ENCODE assay signal across 12 cellular contexts in genomic region chr22:40709752-40710413, GRCh38. TPM values are rescaled to one million over a fixed set of nuclear protein-coding genes. Genes with fewer than 3 reads are reported as not detected.
DNase-seq lines count a peak whose midpoint lies in the region; ATAC-seq, FAIRE-seq and TF ChIP-seq lines count a peak whose summit lies in the region.
"Had no signal": no experiment of that assay in that cellular context is flagged by ENCODE, and none has a peak within 500 bp of the region (broad histone marks: within the 10 kb centered on the region; RNA-seq: fewer than 3 reads in every experiment).

No MANE protein-coding gene starts in this region.

- H2AFZ ChIP-seq in K562 (ENCODE audit: low read depth, low read length), result 0 out of 2 replicates have a peak overlapping the region, but pooled peaks have one; percentile 30

- CTCF ChIA-PET in K562 (lab: Yijun Ruan, JAX; ENCODE audit: low intra/inter-chr PET ratio), result no interaction called here
- CTCF ChIA-PET in activated naive CD4-positive, alpha-beta T cell treated with anti-CD3 and anti-CD28 coated beads, Interleukin-2, amount 10 ng/mL, durations not matched to agents 7 days and 5 days (lab: Charles Lee), result interaction anchor here (1.2 to 3.6 kb wide), 3 partner anchors 27 to 50 kb away, joined by 3 to 20 read pairs (median 7); no protein-coding TSS in a partner anchor

- H3K36me3 ChIP-seq in K562 (ENCODE audit: control insufficient read depth, insufficient read depth, low read length), result no peaks in the 10 kb centered on the region
- H3K36me3 ChIP-seq in upper lobe of right lung, result no peaks in the 10 kb centered on the region
- H3K36me3 ChIP-seq: tibial artery had no signal

- 0% methylated on average over 3 of the region's 6 CpGs for WGBS in K562 (ENCODE audit: insufficient coverage, low coverage, missing lambda C conversion rate)
- 23 to 24% methylated on average over 6 of the region's 6 CpGs for WGBS in lower leg skin, 2 donors

- TF ChIP-seq POLR2A in K562 (conservative IDR thresholded peaks at IDR 0.05) (no peak), lower leg skin (IDR thresholded peaks at IDR 0.05) (no peak)

- 0 out of 4 replicates have a peak overlapping the region, but pooled peaks of 1 of the 2 experiments have one; percentile 81 for H3K9ac ChIP-seq in K562 (ENCODE audit: insufficient read depth in 1 of 2, low read depth in 2 of 2, low read length in 2 of 2)
- H3K9ac ChIP-seq: KMS-11 had no signal

- peak overlapping the region; percentile 75; the same call in 2 of the 3 replicates for H3K27ac ChIP-seq in K562 (ENCODE audit: extremely low read depth, low read depth, low read length)
- H3K27ac ChIP-seq in upper lobe of right lung, result peak overlapping the region; percentile 78
- H3K27ac ChIP-seq: KMS-11 had no signal

- in situ Hi-C loops in K562 (cut with MboI), result no loop called here

- no peak for TF ChIP-seq EP300 in K562 (IDR thresholded peaks at IDR 0.05; ENCODE audit: low read length)

- peaks cover 8% of the 10 kb centered on the region for H3K4me1 Mint-ChIP-seq in T-helper 1 cell treated with Interleukin-12 subunit alpha and Interleukin-12 subunit beta and Interleukin-4 antibody, amounts not matched to agents 30 μg/mL and 1 μg/mL, for 36 hours (ENCODE audit: low read depth)
- peaks cover 14% of the 10 kb centered on the region for H3K4me1 Mint-ChIP-seq in activated naive CD4-positive, alpha-beta T cell treated with anti-CD3 and anti-CD28 coated beads, Interleukin-2, amount 10 ng/mL, durations not matched to agents 7 days and 5 days

- H4K20me1 ChIP-seq in K562 (replicated peaks; ENCODE audit: control insufficient read depth, insufficient read depth, low read length), result no peaks in the 10 kb centered on the region

- ATAC-seq in K562 (peak; percentile 78), left colon (peak; percentile 18), upper lobe of right lung (peak; percentile 37), GM21825 (IDR thresholded peaks at IDR 0.05; ENCODE audit: unreplicated experiment) (no peak)
- ATAC-seq: activated naive CD4-positive, alpha-beta T cell treated with anti-CD3 and anti-CD28 coated beads, Interleukin-2, amount 50 U/mL, for 72 hours had no signal

- no peaks in the 10 kb centered on the region for H3K9me1 ChIP-seq in K562 (ENCODE audit: control insufficient read depth, insufficient read depth, low read length)

- no peak for TF ChIP-seq CTCF in K562 (IDR thresholded peaks at IDR 0.05 in 2 of 3, conservative IDR thresholded peaks at IDR 0.05 in 1 of 3; ENCODE audit: insufficient read depth in 2 of 3, low read depth in 1 of 3, low read length in 3 of 3)
- no peak for TF ChIP-seq CTCF in upper lobe of right lung (IDR thresholded peaks at IDR 0.05)
- no peak for TF ChIP-seq CTCF in lower leg skin (IDR thresholded peaks at IDR 0.05)

- H3K4me3 Mint-ChIP-seq in T-helper 1 cell treated with Interleukin-12 subunit alpha and Interleukin-12 subunit beta and Interleukin-4 antibody, amounts not matched to agents 30 μg/mL and 1 μg/mL, for 36 hours, result peak overlapping the region; percentile 11
- no peak overlapping the region for H3K4me3 Mint-ChIP-seq in activated naive CD4-positive, alpha-beta T cell treated with anti-CD3 and anti-CD28 coated beads, Interleukin-2, amount 10 ng/mL, durations not matched to agents 7 days and 5 days

- peaks cover 12 to 17% of the 10 kb centered on the region in 2 experiments; a peak in 4 of 5 replicates for H3K4me1 ChIP-seq in K562 (replicated peaks in 1 of 2; ENCODE audit: control insufficient read depth in 2 of 2, insufficient read depth in 2 of 2, low read length in 2 of 2)
- H3K4me1 ChIP-seq in upper lobe of right lung, result peaks cover 6% of the 10 kb centered on the region

- FAIRE-seq in K562 (lab: Jason Lieb, UNC), result peak; percentile 90

- H3K27ac Mint-ChIP-seq in T-helper 1 cell treated with Interleukin-12 subunit alpha and Interleukin-12 subunit beta and Interleukin-4 antibody, amounts not matched to agents 30 μg/mL and 1 μg/mL, for 36 hours, result no peak overlapping the region
- H3K27ac Mint-ChIP-seq in activated naive CD4-positive, alpha-beta T cell treated with anti-CD3 and anti-CD28 coated beads, Interleukin-2, amount 10 ng/mL, durations not matched to agents 7 days and 5 days, result no peak overlapping the region

- peaks cover 0 to 9% of the 10 kb centered on the region in 2 experiments; a peak in 3 of 5 replicates for H3K27me3 ChIP-seq in K562 (ENCODE audit: control insufficient read depth in 2 of 2, insufficient read depth in 2 of 2, low read length in 2 of 2)
- H3K27me3 ChIP-seq in upper lobe of right lung, result no peaks in the 10 kb centered on the region

- no peaks in the 10 kb centered on the region for H3K36me3 Mint-ChIP-seq in T-helper 1 cell treated with Interleukin-12 subunit alpha and Interleukin-12 subunit beta and Interleukin-4 antibody, amounts not matched to agents 30 μg/mL and 1 μg/mL, for 36 hours (ENCODE audit: low read depth)
- H3K36me3 Mint-ChIP-seq in activated naive CD4-positive, alpha-beta T cell treated with anti-CD3 and anti-CD28 coated beads, Interleukin-2, amount 10 ng/mL, durations not matched to agents 7 days and 5 days, result no peaks in the 10 kb centered on the region
- H3K36me3 Mint-ChIP-seq: activated naive CD4-positive, alpha-beta T cell treated with anti-CD3 and anti-CD28 coated beads, Interleukin-2, amount 50 U/mL, for 72 hours had no signal

- TF ChIP-seq RAD21 in K562 (CRISPR knock-in tag; conservative IDR thresholded peaks at IDR 0.05 in 1 of 2, IDR thresholded peaks at IDR 0.05 in 1 of 2), result no peak

- no peaks in the 10 kb centered on the region for H3K79me2 ChIP-seq in K562 (ENCODE audit: control insufficient read depth, insufficient read depth, low read length)

- H3K9me3 Mint-ChIP-seq in T-helper 1 cell treated with Interleukin-12 subunit alpha and Interleukin-12 subunit beta and Interleukin-4 antibody, amounts not matched to agents 30 μg/mL and 1 μg/mL, for 36 hours, result no peaks in the 10 kb centered on the region
- peaks cover 4% of the 10 kb centered on the region for H3K9me3 Mint-ChIP-seq in activated naive CD4-positive, alpha-beta T cell treated with anti-CD3 and anti-CD28 coated beads, Interleukin-2, amount 10 ng/mL, durations not matched to agents 7 days and 5 days
- H3K9me3 Mint-ChIP-seq: activated naive CD4-positive, alpha-beta T cell treated with anti-CD3 and anti-CD28 coated beads, Interleukin-2, amount 50 U/mL, for 72 hours had no signal

- BruUV-seq in K562 (replicated peaks; lab: Mats Ljungman, UMichigan), result no TSS peak

- POLR2A ChIA-PET in K562 (lab: Yijun Ruan, JAX), result interaction anchor here (0.7 to 0.9 kb wide), 2 partner anchors 10 kb away, joined by 3 read pairs; no protein-coding TSS in a partner anchor

- H3K9me3 ChIP-seq in K562 (replicated peaks; ENCODE audit: control insufficient read depth, insufficient read depth, low read depth, low read length), result peaks cover 2% of the 10 kb centered on the region; the same call in 1 of the 2 replicates
- H3K9me3 ChIP-seq in upper lobe of right lung, result no peaks in the 10 kb centered on the region
- H3K9me3 ChIP-seq: tibial artery had no signal

- peak overlapping the region; percentile 21; the same call in 1 of the 2 replicates for H3K4me2 ChIP-seq in K562 (ENCODE audit: insufficient read depth, low read length)
- H3K4me2 ChIP-seq: KMS-11 had no signal

- DNase-seq in T-helper 1 cell, result no peak
- peak in 2 of 4 experiments; percentile 58 to 65 for DNase-seq in K562 (ENCODE audit: extremely low read depth in 1 of 4, low spot score in 3 of 4)
- DNase-seq in left colon, result peak in 1 of 2 donors; percentile 60
- DNase-seq in upper lobe of right lung, result no peak
- no peak for DNase-seq in lower leg skin (ENCODE audit: low spot score in 2 of 2)
- no peak for DNase-seq in activated naive CD4-positive, alpha-beta T cell treated with anti-CD3 and anti-CD28 coated beads, Interleukin-2, amount 10 ng/mL, durations not matched to agents 7 days and 5 days

- intact Hi-C loops in K562 (cut with micrococcal nuclease) (no loop called here), left colon (cut with DNase I, micrococcal nuclease) (no loop called here), upper lobe of right lung (cut with DNase I) (no loop called here), lower leg skin (cut with DNase I; ENCODE audit: low total_unique reads) (loop anchor here (10.0 kb wide), 1 partner anchor 55 kb away; no protein-coding TSS in a partner anchor)

- H3K4me3 ChIP-seq in K562, result no peak overlapping the region
- H3K4me3 ChIP-seq in upper lobe of right lung, result no peak overlapping the region
- H3K4me3 ChIP-seq in lower leg skin (ENCODE audit: low read depth, poor library complexity, severe bottlenecking), result no peak overlapping the region
- H3K4me3 ChIP-seq: tibial artery had no signal

- H3K27me3 Mint-ChIP-seq in T-helper 1 cell treated with Interleukin-12 subunit alpha and Interleukin-12 subunit beta and Interleukin-4 antibody, amounts not matched to agents 30 μg/mL and 1 μg/mL, for 36 hours (ENCODE audit: low read depth), result peaks cover 9% of the 10 kb centered on the region
- H3K27me3 Mint-ChIP-seq in activated naive CD4-positive, alpha-beta T cell treated with anti-CD3 and anti-CD28 coated beads, Interleukin-2, amount 10 ng/mL, durations not matched to agents 7 days and 5 days, result peaks cover 36% of the 10 kb centered on the region

RNA-seq across cellular contexts. Expression of gene MCHR1, which starts 30.6 kb away (rescaled TPM):
- total RNA-seq in K562 (2011; cell fraction: chromatin; rRNA removed; ENCODE audit: low replicate concordance), result 1.5 TPM in 1 of 2 replicates, not detected in the other
- total RNA-seq in K562 (2011; cell fraction: nucleolus; rRNA removed), result 0.26 and 1.2 TPM in 2 replicates
- total RNA-seq in K562 (2011; cell fraction: nucleoplasm; rRNA removed), result 0.22 TPM in 1 of 2 replicates, not detected in the other
- not detected in 2 replicates for total RNA-seq in K562 (2014; rRNA removed)
- total RNA-seq in K562 (2014; rRNA removed; fragmentation: Illumina TruSeq; extraction: Trizol), result not detected in 2 replicates
- total RNA-seq in K562 (2015; rRNA removed; fragmentation: Illumina TruSeq; extraction: Trizol), result not detected in 2 replicates
- total RNA-seq in K562 (2021), result not detected in 2 replicates
- polyA plus RNA-seq in K562 (2011; rRNA removed), result 0.31 and 0.50 TPM in 2 replicates
- polyA plus RNA-seq in K562 (2011; cell fraction: cytosol; rRNA removed), result 0.47 and 0.81 TPM in 2 replicates
- polyA plus RNA-seq in K562 (2011; cell fraction: nucleus; rRNA removed), result 0.25 and 0.57 TPM in 2 replicates
- 0.03 and 0.20 TPM in 2 replicates for polyA plus RNA-seq in K562 (2012)
- polyA plus RNA-seq in K562 (2014; fragmentation: Illumina TruSeq; extraction: Trizol), result not detected in 2 replicates
- under 1 TPM in 1 of 2 experiments, not detected in 1; 0.03 TPM for polyA plus RNA-seq in K562 (2014; fragmentation: Nextera tagmentation; extraction: Ambion mirVana)
- polyA plus RNA-seq in K562 (2014; rRNA removed), result not detected in 2 replicates
- polyA minus RNA-seq in K562 (2011; rRNA and poly(A)+ RNA removed), result 0.09 and 2.6 TPM in 2 replicates
- 1.7 TPM in 1 of 2 replicates, not detected in the other for polyA minus RNA-seq in K562 (2011; cell fraction: cytosol; rRNA and poly(A)+ RNA removed)
- polyA minus RNA-seq in K562 (2011; cell fraction: nucleus; rRNA and poly(A)+ RNA removed), result not detected in 2 replicates
- total RNA-seq in left colon, result not detected
- not detected for total RNA-seq in upper lobe of right lung
- under 1 TPM; 0.19 to 0.58 (median 0.41) TPM for total RNA-seq in lower leg skin
- total RNA-seq: activated naive CD4-positive, alpha-beta T cell treated with anti-CD3 and anti-CD28 coated beads, Interleukin-2, amount 50 U/mL, for 72 hours; T-helper 2 cell treated with Interferon-gamma antibody and Interleukin-4, amounts not matched to agents 100 ng/mL and 5 ng/mL, for 36 hours had no signal
